20 cellular contexts compared by ENCODE assay signal in genomic region chr1:213103377-213104306, GRCh38. TPM values are rescaled to one million over a fixed set of nuclear protein-coding genes. Genes with fewer than 3 reads are reported as not detected.
DNase-seq lines count a peak whose midpoint lies in the region; ATAC-seq lines count a peak whose summit lies in the region.
"Had no signal": no experiment of that assay in that cellular context is flagged by ENCODE, and none has a peak within 500 bp of the region (broad histone marks: within the 10 kb centered on the region; RNA-seq: fewer than 3 reads in every experiment).

No MANE protein-coding gene starts in this region.

- H3K36me3 Mint-ChIP-seq in activated CD4-positive, alpha-beta T cell treated with anti-CD3 and anti-CD28 coated beads for 36 hours (ENCODE audit: low read depth), result peaks cover 11% of the 10 kb centered on the region
- H3K36me3 Mint-ChIP-seq in stimulated activated memory B cell treated with anti-CD40 and anti-IgM and Interleukin-4, amounts not matched to agents 10 μg/mL and 1 μg/mL and 100 μg/mL, for 72 hours, result peaks cover 36% of the 10 kb centered on the region
- H3K36me3 Mint-ChIP-seq in effector memory CD8-positive, alpha-beta T cell (ENCODE audit: insufficient read depth), result peaks cover 6% of the 10 kb centered on the region

- H3K27me3 Mint-ChIP-seq in activated CD4-positive, alpha-beta T cell treated with anti-CD3 and anti-CD28 coated beads for 36 hours, result no peaks in the 10 kb centered on the region
- no peaks in the 10 kb centered on the region for H3K27me3 Mint-ChIP-seq in stimulated activated memory B cell treated with anti-CD40 and anti-IgM and Interleukin-4, amounts not matched to agents 10 μg/mL and 1 μg/mL and 100 μg/mL, for 72 hours
- no peaks in the 10 kb centered on the region for H3K27me3 Mint-ChIP-seq in effector memory CD8-positive, alpha-beta T cell

- intact Hi-C loops in activated CD4-positive, alpha-beta T cell treated with anti-CD3 and anti-CD28 coated beads for 36 hours (cut with DNase I, micrococcal nuclease), result no loop called here

- H3K27ac Mint-ChIP-seq in activated CD4-positive, alpha-beta T cell treated with anti-CD3 and anti-CD28 coated beads for 36 hours, result no peak overlapping the region
- peak overlapping the region; percentile 51 for H3K27ac Mint-ChIP-seq in stimulated activated memory B cell treated with anti-CD40 and anti-IgM and Interleukin-4, amounts not matched to agents 10 μg/mL and 1 μg/mL and 100 μg/mL, for 72 hours
- H3K27ac Mint-ChIP-seq in effector memory CD8-positive, alpha-beta T cell, result no peak overlapping the region
- H3K27ac Mint-ChIP-seq: activated T-cell treated with anti-CD3 and anti-CD28 coated beads, Interleukin-2, amount 50 U/mL, for 72 hours; T-helper 1 cell treated with Interleukin-12 subunit alpha and Interleukin-12 subunit beta and Interleukin-4 antibody, amounts not matched to agents 30 μg/mL and 1 μg/mL, for 36 hours had no signal

- no peak overlapping the region for H3K4me3 Mint-ChIP-seq in activated CD4-positive, alpha-beta T cell treated with anti-CD3 and anti-CD28 coated beads for 36 hours
- H3K4me3 Mint-ChIP-seq in stimulated activated memory B cell treated with anti-CD40 and anti-IgM and Interleukin-4, amounts not matched to agents 10 μg/mL and 1 μg/mL and 100 μg/mL, for 72 hours, result no peak overlapping the region
- H3K4me3 Mint-ChIP-seq in effector memory CD8-positive, alpha-beta T cell, result no peak overlapping the region
- H3K4me3 Mint-ChIP-seq: activated T-cell treated with anti-CD3 and anti-CD28 coated beads, Interleukin-2, amount 50 U/mL, for 72 hours; T-helper 1 cell treated with Interleukin-12 subunit alpha and Interleukin-12 subunit beta and Interleukin-4 antibody, amounts not matched to agents 30 μg/mL and 1 μg/mL, for 36 hours had no signal

- H3K9me3 Mint-ChIP-seq in activated CD4-positive, alpha-beta T cell treated with anti-CD3 and anti-CD28 coated beads for 36 hours (ENCODE audit: low read depth), result peaks cover 2% of the 10 kb centered on the region
- peaks cover 5% of the 10 kb centered on the region for H3K9me3 Mint-ChIP-seq in stimulated activated memory B cell treated with anti-CD40 and anti-IgM and Interleukin-4, amounts not matched to agents 10 μg/mL and 1 μg/mL and 100 μg/mL, for 72 hours
- peaks cover 0 to 3% of the 10 kb centered on the region in 2 donors for H3K9me3 Mint-ChIP-seq in effector memory CD8-positive, alpha-beta T cell
- H3K9me3 Mint-ChIP-seq: T-helper 1 cell treated with Interleukin-12 subunit alpha and Interleukin-12 subunit beta and Interleukin-4 antibody, amounts not matched to agents 30 μg/mL and 1 μg/mL, for 36 hours had no signal

- DNase-seq in activated CD4-positive, alpha-beta T cell treated with anti-CD3 and anti-CD28 coated beads for 36 hours, result no peak
- no peak for DNase-seq in activated CD4-positive, alpha-beta T cell treated with anti-CD3 and anti-CD28 coated beads, Interleukin-2, amount 50 U/mL, for 48 hours
- DNase-seq in HT-29 (ENCODE audit: low spot score) (no peak), middle frontal gyrus (ENCODE audit: extremely low spot score, low spot score) (no peak)
- no peak for DNase-seq in effector memory CD8-positive, alpha-beta T cell
- DNase-seq: activated CD4-positive, alpha-beta T cell treated with anti-CD3 and anti-CD28 coated beads for 4 hours; activated T-cell treated with anti-CD3 and anti-CD28 coated beads, Interleukin-2, amount 50 U/mL, for 72 hours; amniotic stem cell; mesendoderm; MG63; NCI-H2029 treated with DMSO at 0.1 percent for 48 hours; NCI-H82; RPMI8226; stimulated activated CD4-positive, alpha-beta T cell treated with anti-CD3 and anti-CD28 coated beads, Interleukin-1b, Interleukin-23, amount 100 ng/mL, for 48 hours; stimulated activated CD8-positive, alpha-beta memory T cell treated with anti-CD3 and anti-CD28 coated beads, Interleukin-4, amount 100 ng/mL, for 48 hours; upper lobe of left lung had no signal

- ATAC-seq in activated CD4-positive, alpha-beta T cell treated with anti-CD3 and anti-CD28 coated beads for 36 hours, result peak; percentile 39
- ATAC-seq in GM19463 (IDR thresholded peaks at IDR 0.05; ENCODE audit: unreplicated experiment), result peak; percentile 64
- ATAC-seq in HG03159 (IDR thresholded peaks at IDR 0.05; ENCODE audit: unreplicated experiment), result peak; percentile 48
- peak; percentile 80 for ATAC-seq in stimulated activated memory B cell treated with anti-CD40 and anti-IgM and Interleukin-4, amounts not matched to agents 10 μg/mL and 1 μg/mL and 100 μg/mL, for 72 hours
- no peak for ATAC-seq in effector memory CD8-positive, alpha-beta T cell (replicated peaks)

- POLR2A ChIA-PET in activated CD4-positive, alpha-beta T cell treated with anti-CD3 and anti-CD28 coated beads for 36 hours (lab: Charles Lee), result interaction anchor here (0.6 kb wide), 1 partner anchor 296 kb away, joined by 6 read pairs; no protein-coding TSS in a partner anchor

- peaks cover 9% of the 10 kb centered on the region for H3K4me1 Mint-ChIP-seq in activated CD4-positive, alpha-beta T cell treated with anti-CD3 and anti-CD28 coated beads for 36 hours
- H3K4me1 Mint-ChIP-seq in stimulated activated memory B cell treated with anti-CD40 and anti-IgM and Interleukin-4, amounts not matched to agents 10 μg/mL and 1 μg/mL and 100 μg/mL, for 72 hours, result peaks cover 16% of the 10 kb centered on the region
- peaks cover 0 to 1% of the 10 kb centered on the region in 2 donors for H3K4me1 Mint-ChIP-seq in effector memory CD8-positive, alpha-beta T cell (ENCODE audit: low read depth in 2 of 2)

- CTCF ChIA-PET in activated CD4-positive, alpha-beta T cell treated with anti-CD3 and anti-CD28 coated beads for 36 hours (lab: Charles Lee), result interaction anchor here (0.7 to 1.5 kb wide), 2 partner anchors 20 to 584 kb away, joined by 3 to 6 read pairs; no protein-coding TSS in a partner anchor

RNA-seq across cellular contexts. Expression of gene RPS6KC1, which starts 52.6 kb away (rescaled TPM):
- 1 to 10 TPM; 4.9 to 5.7 TPM for total RNA-seq in activated CD4-positive, alpha-beta T cell treated with anti-CD3 and anti-CD28 coated beads for 36 hours
- 4.7 and 4.8 TPM in 2 replicates for total RNA-seq in HT-29 (2014; rRNA removed; shearing (Covaris generic))
